1 cellular context compared by ENCODE assay signal in genomic region chr18:51342815-51343214, GRCh38.
TF ChIP-seq lines count a peak whose summit lies in the region.

No MANE protein-coding gene starts in this region.

TF ChIP-seq in GM23338, 12 proteins besides CTCF, POLR2A, EP300 and RAD21 (continued from another document):
- no peak for TF ChIP-seq ZNF462 (CRISPR knock-in tag; IDR thresholded peaks at IDR 0.05)
- TF ChIP-seq EZH2 (IDR thresholded peaks at IDR 0.05; ENCODE audit: low read depth, unreplicated experiment), result no peak
- no peak for TF ChIP-seq ZNF331 (CRISPR knock-in tag; IDR thresholded peaks at IDR 0.05; ENCODE audit: low read depth)
- no peak for TF ChIP-seq POLR2AphosphoS5 (IDR thresholded peaks at IDR 0.05; ENCODE audit: low read depth)
- TF ChIP-seq NANOG (IDR thresholded peaks at IDR 0.05; ENCODE audit: borderline replicate concordance), result no peak
- TF ChIP-seq, protein P1, sequence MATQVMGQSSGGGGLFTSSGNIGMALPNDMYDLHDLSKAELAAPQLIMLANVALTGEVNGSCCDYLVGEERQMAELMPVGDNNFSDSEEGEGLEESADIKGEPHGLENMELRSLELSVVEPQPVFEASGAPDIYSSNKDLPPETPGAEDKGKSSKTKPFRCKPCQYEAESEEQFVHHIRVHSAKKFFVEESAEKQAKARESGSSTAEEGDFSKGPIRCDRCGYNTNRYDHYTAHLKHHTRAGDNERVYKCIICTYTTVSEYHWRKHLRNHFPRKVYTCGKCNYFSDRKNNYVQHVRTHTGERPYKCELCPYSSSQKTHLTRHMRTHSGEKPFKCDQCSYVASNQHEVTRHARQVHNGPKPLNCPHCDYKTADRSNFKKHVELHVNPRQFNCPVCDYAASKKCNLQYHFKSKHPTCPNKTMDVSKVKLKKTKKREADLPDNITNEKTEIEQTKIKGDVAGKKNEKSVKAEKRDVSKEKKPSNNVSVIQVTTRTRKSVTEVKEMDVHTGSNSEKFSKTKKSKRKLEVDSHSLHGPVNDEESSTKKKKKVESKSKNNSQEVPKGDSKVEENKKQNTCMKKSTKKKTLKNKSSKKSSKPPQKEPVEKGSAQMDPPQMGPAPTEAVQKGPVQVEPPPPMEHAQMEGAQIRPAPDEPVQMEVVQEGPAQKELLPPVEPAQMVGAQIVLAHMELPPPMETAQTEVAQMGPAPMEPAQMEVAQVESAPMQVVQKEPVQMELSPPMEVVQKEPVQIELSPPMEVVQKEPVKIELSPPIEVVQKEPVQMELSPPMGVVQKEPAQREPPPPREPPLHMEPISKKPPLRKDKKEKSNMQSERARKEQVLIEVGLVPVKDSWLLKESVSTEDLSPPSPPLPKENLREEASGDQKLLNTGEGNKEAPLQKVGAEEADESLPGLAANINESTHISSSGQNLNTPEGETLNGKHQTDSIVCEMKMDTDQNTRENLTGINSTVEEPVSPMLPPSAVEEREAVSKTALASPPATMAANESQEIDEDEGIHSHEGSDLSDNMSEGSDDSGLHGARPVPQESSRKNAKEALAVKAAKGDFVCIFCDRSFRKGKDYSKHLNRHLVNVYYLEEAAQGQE (IDR thresholded peaks at IDR 0.05; ENCODE audit: unreplicated experiment), result no peak
- TF ChIP-seq, protein P2, sequence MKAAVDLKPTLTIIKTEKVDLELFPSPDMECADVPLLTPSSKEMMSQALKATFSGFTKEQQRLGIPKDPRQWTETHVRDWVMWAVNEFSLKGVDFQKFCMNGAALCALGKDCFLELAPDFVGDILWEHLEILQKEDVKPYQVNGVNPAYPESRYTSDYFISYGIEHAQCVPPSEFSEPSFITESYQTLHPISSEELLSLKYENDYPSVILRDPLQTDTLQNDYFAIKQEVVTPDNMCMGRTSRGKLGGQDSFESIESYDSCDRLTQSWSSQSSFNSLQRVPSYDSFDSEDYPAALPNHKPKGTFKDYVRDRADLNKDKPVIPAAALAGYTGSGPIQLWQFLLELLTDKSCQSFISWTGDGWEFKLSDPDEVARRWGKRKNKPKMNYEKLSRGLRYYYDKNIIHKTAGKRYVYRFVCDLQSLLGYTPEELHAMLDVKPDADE (IDR thresholded peaks at IDR 0.05), result no peak
TF ChIP-seq in GM23338: peak in this region for 0.
